Comparison of ENCODE assay signal across 8 cellular contexts in genomic region chr3:27713066-27713400, GRCh38. TPM values are rescaled to one million over a fixed set of nuclear protein-coding genes. Genes with fewer than 3 reads are reported as not detected.
DNase-seq lines count a peak whose midpoint lies in the region; ATAC-seq and TF ChIP-seq lines count a peak whose summit lies in the region.

No MANE protein-coding gene starts in this region.

- peak overlapping the region; percentile 68 for H3K27ac Mint-ChIP-seq in activated CD8-positive, alpha-beta T cell treated with anti-CD3 and anti-CD28 coated beads, Interleukin-2, amount 10 ng/mL, durations not matched to agents 7 days and 5 days

- peak overlapping the region; percentile 88 for H3K4me3 Mint-ChIP-seq in activated CD8-positive, alpha-beta T cell treated with anti-CD3 and anti-CD28 coated beads, Interleukin-2, amount 10 ng/mL, durations not matched to agents 7 days and 5 days

- ATAC-seq in activated CD8-positive, alpha-beta T cell treated with anti-CD3 and anti-CD28 coated beads, Interleukin-2, amount 10 ng/mL, durations not matched to agents 7 days and 5 days: no peak
- ATAC-seq in left ventricle myocardium superior (peak; percentile 60), sciatic nerve (peak; percentile 57), HG02981 (IDR thresholded peaks at IDR 0.05; ENCODE audit: unreplicated experiment) (no peak)

- H3K4me1 Mint-ChIP-seq in activated CD8-positive, alpha-beta T cell treated with anti-CD3 and anti-CD28 coated beads, Interleukin-2, amount 10 ng/mL, durations not matched to agents 7 days and 5 days (ENCODE audit: low read depth): peaks cover 27% of the 10 kb centered on the region

- intact Hi-C loops in left ventricle myocardium superior (cut with micrococcal nuclease): loop anchor here (2.0 kb wide), 1 partner anchor 616 kb away; no protein-coding TSS in a partner anchor
- intact Hi-C loops in sciatic nerve (cut with DNase I): no loop called here

- POLR2A ChIA-PET in activated CD8-positive, alpha-beta T cell treated with anti-CD3 and anti-CD28 coated beads, Interleukin-2, amount 10 ng/mL, durations not matched to agents 7 days and 5 days (lab: Charles Lee): interaction anchor here (2.1 to 2.5 kb wide), 2 partner anchors 8 to 636 kb away, joined by 10 to 12 read pairs; partner anchors contain the start of genes AZI2, EOMES and ZCWPW2

- CTCF ChIA-PET in activated CD8-positive, alpha-beta T cell treated with anti-CD3 and anti-CD28 coated beads, Interleukin-2, amount 10 ng/mL, durations not matched to agents 7 days and 5 days (lab: Charles Lee): interaction anchor here (0.7 to 3.7 kb wide), 17 partner anchors 9 to 631 kb away, joined by 3 to 66 read pairs (median 12); partner anchors contain the start of gene EOMES

- H3K27me3 Mint-ChIP-seq in activated CD8-positive, alpha-beta T cell treated with anti-CD3 and anti-CD28 coated beads, Interleukin-2, amount 10 ng/mL, durations not matched to agents 7 days and 5 days (ENCODE audit: low read depth): peaks cover 49% of the 10 kb centered on the region

- no peaks in the 10 kb centered on the region for H3K9me3 Mint-ChIP-seq in activated CD8-positive, alpha-beta T cell treated with anti-CD3 and anti-CD28 coated beads, Interleukin-2, amount 10 ng/mL, durations not matched to agents 7 days and 5 days (ENCODE audit: insufficient read depth)

- peak overlapping the region; percentile 77 for H3K4me3 ChIP-seq in GM12865 (ENCODE audit: low read depth, low read length)

- DNase-seq in GM12865 (ENCODE audit: low read depth): no peak
- no peak for DNase-seq in activated CD8-positive, alpha-beta T cell treated with anti-CD3 and anti-CD28 coated beads, Interleukin-2, amount 10 ng/mL, durations not matched to agents 7 days and 5 days
- DNase-seq in left ventricle myocardium superior: no peak
- DNase-seq in sciatic nerve (ENCODE audit: low spot score): no peak
- no peak for DNase-seq in NCI-H2029 treated with DMSO at 0.1 percent for 48 hours (lab: John Stamatoyannopoulos, UW)
- DNase-seq in NCI-H2029 (lab: John Stamatoyannopoulos, UW): no peak
- DNase-seq in cerebellum (ENCODE audit: low spot score): no peak

- no peaks in the 10 kb centered on the region for H3K36me3 Mint-ChIP-seq in activated CD8-positive, alpha-beta T cell treated with anti-CD3 and anti-CD28 coated beads, Interleukin-2, amount 10 ng/mL, durations not matched to agents 7 days and 5 days (ENCODE audit: low read depth)

- TF ChIP-seq CTCF in GM12865 (IDR thresholded peaks at IDR 0.05; ENCODE audit: insufficient read depth, low read depth, low read length, missing control alignments): no peak

RNA-seq across cellular contexts. Expression of gene EOMES, which starts 9.1 kb away (rescaled TPM):
- total RNA-seq in activated CD8-positive, alpha-beta T cell treated with anti-CD3 and anti-CD28 coated beads, Interleukin-2, amount 10 ng/mL, durations not matched to agents 7 days and 5 days: 1 to 10 TPM; 2.9 to 3.3 TPM
- total RNA-seq in left ventricle myocardium superior (0.17 TPM), sciatic nerve (0.98 TPM), cerebellum (55.9 TPM)

Comparison
In these comparisons a context has a peak if more than half of its experiments do, and no peak if none do; other contexts are left out.
1. ATAC-seq: peak in left ventricle myocardium superior (single experiment) and sciatic nerve (single experiment); none in activated CD8-positive, alpha-beta T cell treated with anti-CD3 and anti-CD28 coated beads, Interleukin-2, amount 10 ng/mL, durations not matched to agents 7 days and 5 days (single experiment) and HG02981 (single experiment).
2. RNA of gene EOMES, which starts 9.1 kb away (total RNA-seq): 55.9 TPM in cerebellum (single experiment); 2.9 to 3.3 TPM in activated CD8-positive, alpha-beta T cell treated with anti-CD3 and anti-CD28 coated beads, Interleukin-2, amount 10 ng/mL, durations not matched to agents 7 days and 5 days, 0.98 TPM in sciatic nerve (single experiment) and 0.17 TPM in left ventricle myocardium superior (single experiment); every median in the first group is over 10 times any median in the second.